In genomic region chr2:232721261-232721660, GRCh38 we compare ENCODE assay signal across 41 cellular contexts. TPM values are rescaled to one million over a fixed set of nuclear protein-coding genes. Genes with fewer than 3 reads are reported as not detected.
A peak's percentile ranks its signal among the peaks of the same experiment; 100 is the strongest.
DNase-seq lines count a peak whose midpoint lies in the region; ATAC-seq and TF ChIP-seq lines count a peak whose summit lies in the region.
"Had no signal": no experiment of that assay in that cellular context is flagged by ENCODE, and none has a peak within 500 bp of the region (broad histone marks: within the 10 kb centered on the region; RNA-seq: fewer than 3 reads in every experiment).

No MANE protein-coding gene starts in this region.

- H3K56ac ChIP-seq in mesendoderm (ENCODE audit: low read length), result no peak overlapping the region

- WGBS in mesendoderm (ENCODE audit: extremely low coverage, insufficient coverage, low lambda C conversion rate), result no CpG with 5 or more reads among the region's 2 CpGs

- H3K36me3 ChIP-seq in mesendoderm (ENCODE audit: control insufficient read depth, insufficient read depth, low read length), result no peaks in the 10 kb centered on the region
- H3K36me3 ChIP-seq: prostate gland had no signal

- no peak for ATAC-seq in activated T-cell treated with anti-CD3 and anti-CD28 coated beads, Interleukin-2, amount 50 U/mL, for 72 hours (replicated peaks in 1 of 2)
- peak; percentile 58 for ATAC-seq in activated naive CD8-positive, alpha-beta T cell treated with anti-CD3 and anti-CD28 coated beads, Interleukin-2, amount 10 ng/mL, durations not matched to agents 7 days and 5 days (ENCODE audit: low read depth)
- no peak for ATAC-seq in GM18502 (IDR thresholded peaks at IDR 0.05; ENCODE audit: poor library complexity, unreplicated experiment)
- ATAC-seq: body of pancreas, foreskin keratinocyte, right lobe of liver, Right ventricle myocardium inferior had no signal

- H3K4me1 ChIP-seq in mesendoderm (ENCODE audit: control insufficient read depth, low read depth, low read length), result no peaks in the 10 kb centered on the region
- H3K4me1 ChIP-seq: Caco-2, foreskin keratinocyte, prostate gland, right lobe of liver had no signal

- DNase-seq in activated T-cell treated with anti-CD3 and anti-CD28 coated beads, Interleukin-2, amount 50 U/mL, for 72 hours, result no peak
- no peak for DNase-seq in activated T-cell treated with anti-CD3 and anti-CD28 coated beads, Interleukin-2, amount 50 U/mL, for 1 hour
- DNase-seq in HL-60 (ENCODE audit: low read depth in 1 of 2, low spot score in 1 of 2), result no peak
- no peak for DNase-seq in activated naive CD8-positive, alpha-beta T cell treated with anti-CD3 and anti-CD28 coated beads, Interleukin-2, amount 10 ng/mL, durations not matched to agents 7 days and 5 days
- no peak for DNase-seq in neural crest cell (ENCODE audit: low read depth, low spot score)
- DNase-seq in stimulated activated CD4-positive, alpha-beta T cell treated with anti-CD3 and anti-CD28 coated beads, Interleukin-2, amount 100 ng/mL, for 24 hours, result no peak
- no peak for DNase-seq in mesendoderm
- DNase-seq: ACHN; activated CD4-positive, alpha-beta T cell treated with anti-CD3 and anti-CD28 coated beads, Interleukin-2, amount 50 U/mL, for 48 hours; activated gamma-delta T cell treated with Interleukin-2 at 50 U/mL for 16 hours; activated T-cell treated with anti-CD3 and anti-CD28 coated beads for 4 hours; body of pancreas; Caco-2; cerebellar nuclear complex; DMS53; dorsolateral prefrontal cortex; esophagus squamous epithelium; foreskin keratinocyte; head of caudate nucleus; islet precursor cell; left ventricle myocardium inferior; NCI-H1436; NCI-H2081 treated with DMSO at 0.1 percent for 48 hours; NCI-H345; NCI-H69; occipital lobe; PC-9; right lobe of liver; SK-N-SH; spleen; stimulated activated CD8-positive, alpha-beta memory T cell treated with anti-CD3 and anti-CD28 coated beads, Interleukin-4, amount 100 ng/mL, for 48 hours; T-helper 9 cell; transverse colon; WERI-Rb-1 had no signal

- no peaks in the 10 kb centered on the region for H3K27me3 Mint-ChIP-seq in activated T-cell treated with anti-CD3 and anti-CD28 coated beads, Interleukin-2, amount 50 U/mL, for 72 hours (ENCODE audit: low read depth)
- H3K27me3 Mint-ChIP-seq in activated naive CD8-positive, alpha-beta T cell treated with anti-CD3 and anti-CD28 coated beads, Interleukin-2, amount 10 ng/mL, durations not matched to agents 7 days and 5 days, result no peaks in the 10 kb centered on the region
- H3K27me3 Mint-ChIP-seq in neural crest cell (ENCODE audit: low read depth), result no peaks in the 10 kb centered on the region

- H2AK5ac ChIP-seq in mesendoderm (ENCODE audit: low read length), result no peak overlapping the region

- no peak overlapping the region for H3K4me3 ChIP-seq in HL-60 (replicated peaks; ENCODE audit: insufficient read depth, low read length)
- H3K4me3 ChIP-seq in mesendoderm (ENCODE audit: low read length), result no peak overlapping the region
- H3K4me3 ChIP-seq: body of pancreas, dorsolateral prefrontal cortex, esophagus squamous epithelium, left ventricle myocardium inferior, PC-9, prostate gland, right lobe of liver, spleen, transverse colon had no signal

- peak overlapping the region in 1 of 2 donors; percentile 4 for H3K4me3 Mint-ChIP-seq in activated T-cell treated with anti-CD3 and anti-CD28 coated beads, Interleukin-2, amount 50 U/mL, for 72 hours
- peak overlapping the region; percentile 63 for H3K4me3 Mint-ChIP-seq in activated naive CD8-positive, alpha-beta T cell treated with anti-CD3 and anti-CD28 coated beads, Interleukin-2, amount 10 ng/mL, durations not matched to agents 7 days and 5 days
- H3K4me3 Mint-ChIP-seq in neural crest cell, result no peak overlapping the region

- H3K27me3 ChIP-seq in HL-60 (ENCODE audit: insufficient read depth, poor library complexity, severe bottlenecking) (no peaks in the 10 kb centered on the region), mesendoderm (ENCODE audit: insufficient read depth, low read length, poor library complexity) (no peaks in the 10 kb centered on the region)
- H3K27me3 ChIP-seq: body of pancreas, dorsolateral prefrontal cortex, esophagus squamous epithelium, foreskin keratinocyte, right lobe of liver, spleen, transverse colon had no signal

- H3K18ac ChIP-seq in mesendoderm (ENCODE audit: low read length), result no peak overlapping the region

- no peak overlapping the region for H2BK120ac ChIP-seq in mesendoderm (ENCODE audit: low read depth, low read length)

- H3K79me2 ChIP-seq in mesendoderm (ENCODE audit: control insufficient read depth, insufficient read depth, low read length), result peaks cover 31% of the 10 kb centered on the region

- POLR2A ChIA-PET in activated naive CD8-positive, alpha-beta T cell treated with anti-CD3 and anti-CD28 coated beads, Interleukin-2, amount 10 ng/mL, durations not matched to agents 7 days and 5 days (lab: Charles Lee), result interaction anchor here (1.5 to 1.8 kb wide), 2 partner anchors 23 to 339 kb away, joined by 3 to 4 read pairs; no protein-coding TSS in a partner anchor

- TF ChIP-seq CTCF in HL-60 (IDR thresholded peaks at IDR 0.05; ENCODE audit: insufficient read depth, low read length) (no peak), neural crest cell (conservative IDR thresholded peaks at IDR 0.05) (no peak)

- H4K5ac ChIP-seq in mesendoderm (ENCODE audit: low read length), result no peak overlapping the region

- H3K9ac ChIP-seq in mesendoderm (ENCODE audit: low read length), result no peak overlapping the region
- H3K9ac ChIP-seq: SK-N-SH had no signal

- H3K79me1 ChIP-seq in mesendoderm (ENCODE audit: low read length), result peaks cover 14% of the 10 kb centered on the region

- peaks cover 0 to 2% of the 10 kb centered on the region in 2 donors for H3K9me3 Mint-ChIP-seq in activated T-cell treated with anti-CD3 and anti-CD28 coated beads, Interleukin-2, amount 50 U/mL, for 72 hours
- peaks cover 1% of the 10 kb centered on the region for H3K9me3 Mint-ChIP-seq in activated naive CD8-positive, alpha-beta T cell treated with anti-CD3 and anti-CD28 coated beads, Interleukin-2, amount 10 ng/mL, durations not matched to agents 7 days and 5 days
- peaks cover 3% of the 10 kb centered on the region for H3K9me3 Mint-ChIP-seq in neural crest cell

- H2BK5ac ChIP-seq in mesendoderm (ENCODE audit: low read length), result no peak overlapping the region

- H3K27ac Mint-ChIP-seq in activated T-cell treated with anti-CD3 and anti-CD28 coated beads, Interleukin-2, amount 50 U/mL, for 72 hours, result peak overlapping the region; percentile 78
- peak overlapping the region; percentile 78 for H3K27ac Mint-ChIP-seq in activated naive CD8-positive, alpha-beta T cell treated with anti-CD3 and anti-CD28 coated beads, Interleukin-2, amount 10 ng/mL, durations not matched to agents 7 days and 5 days
- H3K27ac Mint-ChIP-seq in neural crest cell (ENCODE audit: unreplicated experiment), result peak overlapping the region; percentile 6

- H3K27ac ChIP-seq in HL-60 (replicated peaks), result peak overlapping the region; percentile 30
- H3K27ac ChIP-seq in mesendoderm (ENCODE audit: low read depth, low read length), result no peak overlapping the region
- H3K27ac ChIP-seq: body of pancreas, dorsolateral prefrontal cortex, esophagus squamous epithelium, foreskin keratinocyte, left ventricle myocardium inferior, PC-9, prostate gland, right lobe of liver, transverse colon, WERI-Rb-1 had no signal

- H3K4me1 Mint-ChIP-seq in activated T-cell treated with anti-CD3 and anti-CD28 coated beads, Interleukin-2, amount 50 U/mL, for 72 hours (ENCODE audit: low read depth), result peaks cover 23% of the 10 kb centered on the region
- peaks cover 38% of the 10 kb centered on the region for H3K4me1 Mint-ChIP-seq in activated naive CD8-positive, alpha-beta T cell treated with anti-CD3 and anti-CD28 coated beads, Interleukin-2, amount 10 ng/mL, durations not matched to agents 7 days and 5 days
- H3K4me1 Mint-ChIP-seq in neural crest cell, result peaks cover 17% of the 10 kb centered on the region

- no peak overlapping the region for H3K23ac ChIP-seq in mesendoderm (ENCODE audit: low read length)

- peaks cover 19 to 38% of the 10 kb centered on the region in 2 donors for H3K36me3 Mint-ChIP-seq in activated T-cell treated with anti-CD3 and anti-CD28 coated beads, Interleukin-2, amount 50 U/mL, for 72 hours (ENCODE audit: insufficient read depth in 2 of 2)
- peaks cover 53% of the 10 kb centered on the region for H3K36me3 Mint-ChIP-seq in activated naive CD8-positive, alpha-beta T cell treated with anti-CD3 and anti-CD28 coated beads, Interleukin-2, amount 10 ng/mL, durations not matched to agents 7 days and 5 days
- H3K36me3 Mint-ChIP-seq in neural crest cell (ENCODE audit: low read depth), result peaks cover 27% of the 10 kb centered on the region

- H2BK15ac ChIP-seq in mesendoderm (replicated peaks; ENCODE audit: low read depth), result no peak overlapping the region

- no peak overlapping the region for H3K4me2 ChIP-seq in mesendoderm (ENCODE audit: low read length)
- H3K4me2 ChIP-seq: PC-9, SK-N-SH had no signal

- no peak overlapping the region for H4K8ac ChIP-seq in mesendoderm (ENCODE audit: low read depth, low read length)

- H3K4ac ChIP-seq in mesendoderm (ENCODE audit: low read depth, low read length), result no peak overlapping the region

RNA-seq across cellular contexts. Expression of gene GIGYF2, which starts 24.1 kb away (rescaled TPM):
- 10 to 100 TPM; 61.2 to 62.7 TPM for total RNA-seq in activated T-cell treated with anti-CD3 and anti-CD28 coated beads, Interleukin-2, amount 50 U/mL, for 72 hours
- 10 to 100 TPM; 66.8 to 67.5 TPM for total RNA-seq in activated naive CD8-positive, alpha-beta T cell treated with anti-CD3 and anti-CD28 coated beads, Interleukin-2, amount 10 ng/mL, durations not matched to agents 7 days and 5 days
- 70.3 and 71.4 TPM in 2 replicates for total RNA-seq in neural crest cell
- polyA plus RNA-seq in mesendoderm (2013, experiment 1 of 2), result 29.4 TPM
- polyA plus RNA-seq in mesendoderm (2013, experiment 2 of 2), result 30.9 TPM

RNA-seq across cellular contexts. Expression of gene KCNJ13, which starts 55.1 kb away (rescaled TPM):
- total RNA-seq in activated T-cell treated with anti-CD3 and anti-CD28 coated beads, Interleukin-2, amount 50 U/mL, for 72 hours, result not detected
- not detected for total RNA-seq in activated naive CD8-positive, alpha-beta T cell treated with anti-CD3 and anti-CD28 coated beads, Interleukin-2, amount 10 ng/mL, durations not matched to agents 7 days and 5 days
- not detected in 2 replicates for total RNA-seq in neural crest cell
- 0.01 TPM for polyA plus RNA-seq in mesendoderm (2013, experiment 1 of 2)
- polyA plus RNA-seq in mesendoderm (2013, experiment 2 of 2), result not detected
- total RNA-seq: body of pancreas, esophagus squamous epithelium, foreskin keratinocyte, G401, left ventricle myocardium inferior, myocyte, PC-9, right lobe of liver, Right ventricle myocardium inferior, spleen, subcutaneous adipose tissue, transverse colon had no signal
- polyA plus RNA-seq: BJ, foreskin keratinocyte, SK-N-SH had no signal

Comparison
In these comparisons a context has a peak if more than half of its experiments do, and no peak if none do; other contexts are left out.
1. H3K27ac Mint-ChIP-seq: peak in every context shown above with its lines; median percentile 78 in activated T-cell treated with anti-CD3 and anti-CD28 coated beads, Interleukin-2, amount 50 U/mL, for 72 hours; 78 in activated naive CD8-positive, alpha-beta T cell treated with anti-CD3 and anti-CD28 coated beads, Interleukin-2, amount 10 ng/mL, durations not matched to agents 7 days and 5 days; 6 in neural crest cell.